ENCODE assay signal across 20 cellular contexts in the genomic region with DNA sequence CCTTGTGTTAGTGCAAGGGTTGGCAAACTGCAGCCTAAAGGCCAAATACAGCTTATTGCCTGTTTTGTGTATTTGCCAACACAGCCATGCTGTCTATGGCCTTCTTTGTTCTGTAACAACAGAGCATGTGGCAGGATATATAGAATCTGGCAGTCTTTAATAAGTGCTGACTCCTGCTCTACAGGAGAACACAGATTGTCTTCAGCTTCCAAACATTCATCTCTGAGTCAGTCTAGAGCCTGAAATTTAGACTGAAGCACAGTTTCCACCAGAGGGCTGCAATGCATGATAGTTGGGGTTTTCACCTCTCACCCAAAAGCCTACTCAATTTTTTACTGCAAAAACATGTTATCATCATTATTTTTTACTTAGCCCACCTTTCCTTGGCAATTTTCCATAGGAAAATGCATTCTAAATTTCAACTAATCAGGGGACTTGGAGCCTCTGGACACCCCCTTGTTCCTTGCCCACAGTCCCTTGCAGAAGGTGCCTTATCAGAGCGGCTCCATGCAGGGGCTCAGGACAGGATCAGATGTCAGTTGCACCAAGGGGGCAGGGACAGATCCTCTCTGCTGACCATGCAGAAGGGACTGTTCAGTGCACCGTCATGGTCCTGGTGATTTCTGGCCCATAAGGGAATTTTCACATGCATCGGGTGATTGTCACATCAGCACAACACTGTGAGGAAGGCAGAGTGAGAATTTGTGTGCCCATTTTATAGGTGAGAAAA. TPM values are rescaled to one million over a fixed set of nuclear protein-coding genes. Genes with fewer than 3 reads are reported as not detected.
DNase-seq lines count a peak whose midpoint lies in the region; ATAC-seq, FAIRE-seq and TF ChIP-seq lines count a peak whose summit lies in the region.
"Had no signal": no experiment of that assay in that cellular context is flagged by ENCODE, and none has a peak within 500 bp of the region (broad histone marks: within the 10 kb centered on the region; RNA-seq: fewer than 3 reads in every experiment).

No MANE protein-coding gene starts in this region.

- ATAC-seq in activated CD8-positive, alpha-beta T cell treated with anti-CD3 and anti-CD28 coated beads for 36 hours, result peak; percentile 41
- ATAC-seq in activated CD8-positive, alpha-beta T cell treated with anti-CD3 and anti-CD28 coated beads, Interleukin-2, amount 10 ng/mL, durations not matched to agents 7 days and 5 days, result no peak
- no peak for ATAC-seq in PC-3
- ATAC-seq: Right ventricle myocardium inferior had no signal

- TF ChIP-seq CTCF in activated CD8-positive, alpha-beta T cell treated with anti-CD3 and anti-CD28 coated beads for 36 hours (IDR thresholded peaks at IDR 0.05), result no peak
- TF ChIP-seq CTCF in PC-3 (conservative IDR thresholded peaks at IDR 0.05; ENCODE audit: low read depth, low read length) (no peak; the same call in 1 of the 2 replicates), endodermal cell (conservative IDR thresholded peaks at IDR 0.05) (no peak), hepatocyte (IDR thresholded peaks at IDR 0.05; ENCODE audit: poor library complexity) (no peak)

- no peaks in the 10 kb centered on the region for H3K27me3 Mint-ChIP-seq in activated CD8-positive, alpha-beta T cell treated with anti-CD3 and anti-CD28 coated beads for 36 hours
- peaks cover 5% of the 10 kb centered on the region for H3K27me3 Mint-ChIP-seq in activated CD8-positive, alpha-beta T cell treated with anti-CD3 and anti-CD28 coated beads, Interleukin-2, amount 10 ng/mL, durations not matched to agents 7 days and 5 days (ENCODE audit: low read depth)
- H3K27me3 Mint-ChIP-seq in endodermal cell (ENCODE audit: insufficient read depth), result peaks cover 4% of the 10 kb centered on the region

- no peak overlapping the region for H3K27ac Mint-ChIP-seq in activated CD8-positive, alpha-beta T cell treated with anti-CD3 and anti-CD28 coated beads for 36 hours
- no peak overlapping the region for H3K27ac Mint-ChIP-seq in activated CD8-positive, alpha-beta T cell treated with anti-CD3 and anti-CD28 coated beads, Interleukin-2, amount 10 ng/mL, durations not matched to agents 7 days and 5 days
- peak overlapping the region; percentile 81 for H3K27ac Mint-ChIP-seq in endodermal cell

- peaks cover 10% of the 10 kb centered on the region for H3K4me1 Mint-ChIP-seq in activated CD8-positive, alpha-beta T cell treated with anti-CD3 and anti-CD28 coated beads for 36 hours (ENCODE audit: low read depth)
- peaks cover 3% of the 10 kb centered on the region for H3K4me1 Mint-ChIP-seq in activated CD8-positive, alpha-beta T cell treated with anti-CD3 and anti-CD28 coated beads, Interleukin-2, amount 10 ng/mL, durations not matched to agents 7 days and 5 days (ENCODE audit: low read depth)
- peaks cover 25% of the 10 kb centered on the region for H3K4me1 Mint-ChIP-seq in endodermal cell
- H3K4me1 Mint-ChIP-seq: CD4-positive, CD25-positive, alpha-beta regulatory T cell had no signal

- 82 to 88% methylated on average over 3 of the region's 3 CpGs for WGBS in endodermal cell (ENCODE audit: insufficient coverage in 1 of 2, insufficient read length in 1 of 2), 2 experiments
- 56% methylated on average over 3 of the region's 3 CpGs for WGBS in hepatocyte (ENCODE audit: low lambda C conversion rate, missing lambda C conversion rate)

- no peaks in the 10 kb centered on the region for H3K9me2 ChIP-seq in PC-3 (replicated peaks; ENCODE audit: low read length)
- H3K9me2 ChIP-seq in hepatocyte (replicated peaks; ENCODE audit: insufficient read depth), result no peaks in the 10 kb centered on the region
- H3K9me2 ChIP-seq: SK-N-SH had no signal

- H3K9me3 ChIP-seq in PC-3 (ENCODE audit: low read length) (no peaks in the 10 kb centered on the region), endodermal cell (ENCODE audit: control insufficient read depth, low read length) (peaks cover 9% of the 10 kb centered on the region), hepatocyte (ENCODE audit: low read depth) (no peaks in the 10 kb centered on the region)
- H3K9me3 ChIP-seq: MG63, SK-N-SH had no signal

- POLR2A ChIA-PET in activated CD8-positive, alpha-beta T cell treated with anti-CD3 and anti-CD28 coated beads for 36 hours (lab: Charles Lee), result no interaction called here
- POLR2A ChIA-PET in activated CD8-positive, alpha-beta T cell treated with anti-CD3 and anti-CD28 coated beads, Interleukin-2, amount 10 ng/mL, durations not matched to agents 7 days and 5 days (lab: Charles Lee), result no interaction called here
- POLR2A ChIA-PET in PC-3 (lab: Charles Lee; ENCODE audit: unreplicated experiment), result no interaction called here

- H3K36me3 ChIP-seq in PC-3 (ENCODE audit: low read depth, low read length), result no peaks in the 10 kb centered on the region
- H3K36me3 ChIP-seq in endodermal cell (ENCODE audit: control insufficient read depth, insufficient read depth, low read length), result no peaks in the 10 kb centered on the region
- H3K36me3 ChIP-seq in hepatocyte (replicated peaks; ENCODE audit: insufficient read depth, low read depth), result no peaks in the 10 kb centered on the region
- H3K36me3 ChIP-seq: MG63 had no signal

- intact Hi-C loops in activated CD8-positive, alpha-beta T cell treated with anti-CD3 and anti-CD28 coated beads for 36 hours (cut with micrococcal nuclease), result no loop called here
- intact Hi-C loops in PC-3 (cut with micrococcal nuclease), result no loop called here

- H3K4me1 ChIP-seq in PC-3 (ENCODE audit: insufficient read depth, low read length), result peaks cover 19% of the 10 kb centered on the region
- H3K4me1 ChIP-seq in endodermal cell (ENCODE audit: control insufficient read depth, insufficient read depth, low read length), result peaks cover 6% of the 10 kb centered on the region
- H3K4me1 ChIP-seq in hepatocyte (ENCODE audit: insufficient read depth), result peaks cover 13% of the 10 kb centered on the region

- peak; percentile 27 for FAIRE-seq in urothelium cell line (lab: Jason Lieb, UNC)
- FAIRE-seq: H54 had no signal

- H3K4me3 ChIP-seq in PC-3 (ENCODE audit: low read length) (no peak overlapping the region), endodermal cell (ENCODE audit: low read length) (no peak overlapping the region), hepatocyte (no peak overlapping the region)
- H3K4me3 ChIP-seq: MG63 had no signal

- H3K9ac ChIP-seq in PC-3 (ENCODE audit: low read length) (no peak overlapping the region), endodermal cell (ENCODE audit: extremely low read depth, low read length, poor library complexity, severe bottlenecking) (no peak overlapping the region)
- H3K9ac ChIP-seq: SK-N-SH had no signal

- no peak overlapping the region for H2AFZ ChIP-seq in PC-3 (ENCODE audit: low read length)
- no peak overlapping the region for H2AFZ ChIP-seq in hepatocyte

- H4K20me1 ChIP-seq in PC-3 (ENCODE audit: low read length) (no peaks in the 10 kb centered on the region), hepatocyte (ENCODE audit: insufficient read depth, poor library complexity, severe bottlenecking) (no peaks in the 10 kb centered on the region)

- CTCF ChIA-PET in activated CD8-positive, alpha-beta T cell treated with anti-CD3 and anti-CD28 coated beads for 36 hours (lab: Charles Lee), result interaction anchor here (1.2 to 4.3 kb wide), 4 partner anchors 8 to 139 kb away, joined by 4 to 29 read pairs (median 8); no protein-coding TSS in a partner anchor
- CTCF ChIA-PET in activated CD8-positive, alpha-beta T cell treated with anti-CD3 and anti-CD28 coated beads, Interleukin-2, amount 10 ng/mL, durations not matched to agents 7 days and 5 days (lab: Charles Lee), result interaction anchor here (4.0 to 9.3 kb wide), 2 partner anchors 18 to 38 kb away, joined by 15 to 64 read pairs; no protein-coding TSS in a partner anchor
- CTCF ChIA-PET in PC-3 (lab: Charles Lee), result interaction anchor here (1.5 kb wide), 1 partner anchor 18 kb away, joined by 4 read pairs; no protein-coding TSS in a partner anchor

- no peaks in the 10 kb centered on the region for H3K79me2 ChIP-seq in PC-3 (ENCODE audit: low read length)
- no peaks in the 10 kb centered on the region for H3K79me2 ChIP-seq in hepatocyte

- no peaks in the 10 kb centered on the region for H3F3A ChIP-seq in PC-3 (ENCODE audit: low read length, unreplicated experiment)

- H3K27me3 ChIP-seq in PC-3 (ENCODE audit: low read length) (no peaks in the 10 kb centered on the region), endodermal cell (ENCODE audit: control insufficient read depth, insufficient read depth, low read length, poor library complexity, severe bottlenecking) (no peaks in the 10 kb centered on the region), hepatocyte (no peaks in the 10 kb centered on the region)
- H3K27me3 ChIP-seq: MG63 had no signal

- no peak overlapping the region for H3K4me3 Mint-ChIP-seq in activated CD8-positive, alpha-beta T cell treated with anti-CD3 and anti-CD28 coated beads for 36 hours
- no peak overlapping the region for H3K4me3 Mint-ChIP-seq in activated CD8-positive, alpha-beta T cell treated with anti-CD3 and anti-CD28 coated beads, Interleukin-2, amount 10 ng/mL, durations not matched to agents 7 days and 5 days
- H3K4me3 Mint-ChIP-seq in endodermal cell, result no peak overlapping the region
- H3K4me3 Mint-ChIP-seq: CD4-positive, CD25-positive, alpha-beta regulatory T cell had no signal

- H3K4me2 ChIP-seq in PC-3 (ENCODE audit: low read length), result no peak overlapping the region
- H3K4me2 ChIP-seq in hepatocyte, result no peak overlapping the region
- H3K4me2 ChIP-seq: SK-N-SH had no signal

- H3K36me3 Mint-ChIP-seq in activated CD8-positive, alpha-beta T cell treated with anti-CD3 and anti-CD28 coated beads for 36 hours (ENCODE audit: low read depth), result no peaks in the 10 kb centered on the region
- H3K36me3 Mint-ChIP-seq in activated CD8-positive, alpha-beta T cell treated with anti-CD3 and anti-CD28 coated beads, Interleukin-2, amount 10 ng/mL, durations not matched to agents 7 days and 5 days (ENCODE audit: low read depth), result no peaks in the 10 kb centered on the region
- no peaks in the 10 kb centered on the region for H3K36me3 Mint-ChIP-seq in endodermal cell (ENCODE audit: low read depth)
- H3K36me3 Mint-ChIP-seq: CD4-positive, CD25-positive, alpha-beta regulatory T cell had no signal

- no peaks in the 10 kb centered on the region for H3K9me3 Mint-ChIP-seq in activated CD8-positive, alpha-beta T cell treated with anti-CD3 and anti-CD28 coated beads for 36 hours
- H3K9me3 Mint-ChIP-seq in activated CD8-positive, alpha-beta T cell treated with anti-CD3 and anti-CD28 coated beads, Interleukin-2, amount 10 ng/mL, durations not matched to agents 7 days and 5 days (ENCODE audit: insufficient read depth), result no peaks in the 10 kb centered on the region
- H3K9me3 Mint-ChIP-seq in endodermal cell, result peaks cover 9% of the 10 kb centered on the region
- H3K9me3 Mint-ChIP-seq: CD4-positive, CD25-positive, alpha-beta regulatory T cell had no signal

- DNase-seq in activated CD8-positive, alpha-beta T cell treated with anti-CD3 and anti-CD28 coated beads for 36 hours, result no peak
- no peak for DNase-seq in activated CD8-positive, alpha-beta T cell treated with anti-CD3 and anti-CD28 coated beads, Interleukin-2, amount 10 ng/mL, durations not matched to agents 7 days and 5 days
- DNase-seq in PC-3 (peak; percentile 15), endodermal cell (peak; percentile 47), urothelium cell line (ENCODE audit: low spot score) (no peak), hepatocyte (ENCODE audit: low spot score) (no peak), NCI-H1694 (lab: John Stamatoyannopoulos, UW) (no peak)
- DNase-seq in activated CD4-positive, CD25-positive, alpha-beta regulatory T cell treated with anti-CD3 and anti-CD28 coated beads, Interleukin-2, amount 50 U/mL, for 72 hours, result no peak
- DNase-seq: 8988T; AML-193; Calu3; CD4-positive, CD25-positive, alpha-beta regulatory T cell; GDM1; MG63; NCI-H1092 treated with DMSO at 0.1 percent for 48 hours; NCI-H1694 treated with DMSO at 0.1 percent for 48 hours; NCI-H446; SK-N-SH had no signal

- no TSS peak for BruUV-seq in PC-3 (replicated peaks; lab: Mats Ljungman, UMichigan)

- H3K27ac ChIP-seq in PC-3 (ENCODE audit: low read length), result no peak overlapping the region
- no peak overlapping the region for H3K27ac ChIP-seq in endodermal cell (ENCODE audit: low read depth, low read length)
- no peak overlapping the region for H3K27ac ChIP-seq in hepatocyte

RNA-seq across cellular contexts. Expression of a gene that starts 12.4 kb away (rescaled TPM):
- total RNA-seq in activated CD8-positive, alpha-beta T cell treated with anti-CD3 and anti-CD28 coated beads for 36 hours, result not detected
- total RNA-seq in activated CD8-positive, alpha-beta T cell treated with anti-CD3 and anti-CD28 coated beads, Interleukin-2, amount 10 ng/mL, durations not matched to agents 7 days and 5 days, result not detected
- total RNA-seq in PC-3 (2014; rRNA removed) (1.6 and 2.6 TPM in 2 replicates), endodermal cell (not detected), hepatocyte (not detected in 2 replicates)
- polyA plus RNA-seq in endodermal cell (2013, experiment 1 of 2), result not detected
- polyA plus RNA-seq in endodermal cell (2013, experiment 2 of 2), result not detected
- not detected in 2 replicates for polyA plus RNA-seq in hepatocyte
- total RNA-seq: CD4-positive, CD25-positive, alpha-beta regulatory T cell; Right ventricle myocardium inferior had no signal
- polyA plus RNA-seq: CD4-positive, CD25-positive, alpha-beta regulatory T cell; SK-N-SH had no signal

RNA-seq across cellular contexts. Expression of a gene that starts 54.4 kb away (rescaled TPM):
- total RNA-seq in activated CD8-positive, alpha-beta T cell treated with anti-CD3 and anti-CD28 coated beads for 36 hours, result not detected
- total RNA-seq in activated CD8-positive, alpha-beta T cell treated with anti-CD3 and anti-CD28 coated beads, Interleukin-2, amount 10 ng/mL, durations not matched to agents 7 days and 5 days, result not detected
- total RNA-seq in PC-3 (2014; rRNA removed) (0.62 TPM in 1 of 2 replicates, not detected in the other), endodermal cell (not detected), hepatocyte (0.20 TPM in 1 of 2 replicates, not detected in the other)
- not detected for polyA plus RNA-seq in endodermal cell (2013, experiment 1 of 2)
- 0.29 TPM for polyA plus RNA-seq in endodermal cell (2013, experiment 2 of 2)
- 1.0 TPM in 1 of 2 replicates, not detected in the other for polyA plus RNA-seq in hepatocyte
- total RNA-seq: CD4-positive, CD25-positive, alpha-beta regulatory T cell; Right ventricle myocardium inferior had no signal
- polyA plus RNA-seq: CD4-positive, CD25-positive, alpha-beta regulatory T cell; SK-N-SH had no signal

Comparison
In these comparisons a context has a peak if more than half of its experiments do, and no peak if none do; other contexts are left out.
1. DNase-seq: peak in PC-3 (single experiment) and endodermal cell (single experiment); none in activated CD8-positive, alpha-beta T cell treated with anti-CD3 and anti-CD28 coated beads for 36 hours (single experiment), activated CD8-positive, alpha-beta T cell treated with anti-CD3 and anti-CD28 coated beads, Interleukin-2, amount 10 ng/mL, durations not matched to agents 7 days and 5 days (single experiment), urothelium cell line (single experiment), hepatocyte (single experiment), NCI-H1694 (single experiment) and activated CD4-positive, CD25-positive, alpha-beta regulatory T cell treated with anti-CD3 and anti-CD28 coated beads, Interleukin-2, amount 50 U/mL, for 72 hours (single experiment).